In the genomic region with DNA sequence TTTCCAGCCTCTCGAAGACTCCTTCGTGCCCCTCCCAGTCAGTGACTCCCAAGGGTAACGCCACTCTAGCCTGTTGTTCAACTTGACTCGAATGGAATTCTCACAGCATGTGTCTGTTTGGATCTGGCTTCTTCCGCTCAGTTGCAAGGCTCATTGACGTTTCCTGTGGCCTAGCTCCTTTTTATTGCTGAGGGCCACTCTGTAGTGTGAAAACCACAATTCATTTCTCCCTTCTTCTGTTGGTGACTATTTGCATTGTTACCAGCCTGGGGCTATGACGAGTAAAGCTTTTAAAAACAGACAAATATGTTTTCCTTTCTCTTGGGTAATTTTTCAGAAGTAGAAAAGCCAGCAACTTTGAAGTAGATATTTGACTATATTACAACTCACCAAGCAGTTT, we compare ENCODE assay signal across 6 cellular contexts. TPM values are rescaled to one million over a fixed set of nuclear protein-coding genes. Genes with fewer than 3 reads are reported as not detected.
"Had no signal": no experiment of that assay in that cellular context is flagged by ENCODE, and none has a peak within 500 bp of the region (broad histone marks: within the 10 kb centered on the region; RNA-seq: fewer than 3 reads in every experiment).

No MANE protein-coding gene starts in this region.

RNA-seq across cellular contexts. Expression of a gene that starts 1.8 kb away (rescaled TPM):
- total RNA-seq: bronchial epithelial cell; cerebellum; endothelial cell of umbilical vein; naive thymus-derived CD8-positive, alpha-beta T cell; pulmonary artery endothelial cell; temporal lobe had no signal
- polyA plus RNA-seq: endothelial cell of umbilical vein; naive thymus-derived CD8-positive, alpha-beta T cell had no signal
